Comparison of ENCODE assay signal across 10 cellular contexts in the genomic region with DNA sequence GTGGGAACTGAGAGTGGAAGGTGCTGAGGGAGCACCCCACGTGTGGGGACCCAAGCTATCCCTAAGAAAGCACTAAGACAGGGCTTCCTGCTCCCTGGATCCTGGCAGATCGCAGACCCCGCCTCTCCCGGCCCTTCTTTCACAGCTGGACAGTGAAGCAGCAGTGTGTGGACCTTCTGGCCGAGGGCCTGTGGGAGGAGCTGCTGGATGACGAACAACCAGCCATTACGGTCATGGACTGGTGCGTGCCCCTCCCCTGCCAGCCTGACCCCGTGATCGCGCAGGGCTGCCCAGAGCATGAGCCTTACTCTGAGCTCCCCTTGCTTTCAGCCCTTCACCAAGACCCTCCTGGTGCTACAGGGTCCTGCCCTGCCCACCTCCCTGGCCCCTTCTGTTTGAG. TPM values are rescaled to one million over a fixed set of nuclear protein-coding genes. Genes with fewer than 3 reads are reported as not detected.
DNase-seq lines count a peak whose midpoint lies in the region; ATAC-seq, FAIRE-seq and TF ChIP-seq lines count a peak whose summit lies in the region.
"Had no signal": no experiment of that assay in that cellular context is flagged by ENCODE, and none has a peak within 500 bp of the region (broad histone marks: within the 10 kb centered on the region; RNA-seq: fewer than 3 reads in every experiment).

No MANE protein-coding gene starts in this region.

- no peaks in the 10 kb centered on the region for H3K79me1 ChIP-seq in H1 (ENCODE audit: low read depth, low read length)

- H3K4me1 ChIP-seq in H1 (replicated peaks in 1 of 4; ENCODE audit: control insufficient read depth in 3 of 4, insufficient read depth in 4 of 4, low read length in 3 of 4) (peaks cover 0 to 9% (median 6%) of the 10 kb centered on the region in 4 experiments; a peak in 5 of 7 replicates), left lung (peaks cover 0 to 5% of the 10 kb centered on the region in 2 donors)

- no peak overlapping the region for H2BK15ac ChIP-seq in H1 (ENCODE audit: low read length)

- intact Hi-C loops in left lung (cut with DNase I) = no loop called here

- no peak overlapping the region for H3K23ac ChIP-seq in H1 (ENCODE audit: insufficient read length)

- H2AK5ac ChIP-seq in H1 (ENCODE audit: low read depth, low read length) = no peak overlapping the region

- no peak overlapping the region for H2BK5ac ChIP-seq in H1 (ENCODE audit: low read depth, low read length)

- TF ChIP-seq EP300 in H1 (IDR thresholded peaks at IDR 0.05; ENCODE audit: borderline replicate concordance in 1 of 2, low read depth in 2 of 2, low read length in 2 of 2) = no peak

- TF ChIP-seq CTCF in H1 (IDR thresholded peaks at IDR 0.05; ENCODE audit: control extremely low read depth in 1 of 3, insufficient read depth in 1 of 3, low read depth in 1 of 3, low read length in 3 of 3) (no peak), left lung (IDR thresholded peaks at IDR 0.05) (no peak)

- no peak for FAIRE-seq in H1 (lab: Jason Lieb, UNC)

- H3K9me3 ChIP-seq in H1 (ENCODE audit: insufficient read depth in 2 of 2, low read depth in 1 of 2, low read length in 1 of 2) (no peaks in the 10 kb centered on the region), left lung (no peaks in the 10 kb centered on the region)
- H3K9me3 ChIP-seq: BLaER1 had no signal

- WGBS in H1 (ENCODE audit: extremely low coverage in 1 of 2, insufficient coverage in 1 of 2, insufficient read length in 1 of 2, insufficient replicate concordance in 2 of 2, low coverage in 1 of 2, low lambda C conversion rate in 2 of 2, missing lambda C conversion rate in 1 of 2), 2 experiments = 69% methylated on average over 11 of the region's 11 CpGs; no CpG with 5 or more reads in 1 of the 2 experiments

- H4K8ac ChIP-seq in H1 (ENCODE audit: extremely low read depth, insufficient read depth, low read length) = peak overlapping the region; percentile 63; the same call in 1 of the 2 replicates

- no peak overlapping the region for H2BK20ac ChIP-seq in H1 (ENCODE audit: low read length)

- peaks cover 13 to 33% (median 33%) of the 10 kb centered on the region in 4 experiments for H3K27me3 ChIP-seq in H1 (replicated peaks in 1 of 4; ENCODE audit: control insufficient read depth in 3 of 4, extremely low read depth in 1 of 4, insufficient read depth in 3 of 4, low read length in 3 of 4)
- peaks cover 31 to 100% of the 10 kb centered on the region in 2 donors for H3K27me3 ChIP-seq in left lung

- no peak for TF ChIP-seq POLR2A in H1 (IDR thresholded peaks at IDR 0.05; ENCODE audit: control extremely low read depth in 1 of 2, low read depth in 2 of 2, low read length in 2 of 2)

- H3K4ac ChIP-seq in H1 (replicated peaks; ENCODE audit: insufficient read length, low read depth, low read length) = no peak overlapping the region

- H2BK12ac ChIP-seq in H1 (ENCODE audit: low read depth, low read length) = no peak overlapping the region

- no peak overlapping the region for H3K4me2 ChIP-seq in H1 (ENCODE audit: insufficient read depth in 1 of 2, low read depth in 2 of 2, low read length in 2 of 2)
- H3K4me2 ChIP-seq: BLaER1 had no signal

- no peak overlapping the region for H4K91ac ChIP-seq in H1 (replicated peaks; ENCODE audit: insufficient read length, low read length)

- no peak overlapping the region for H3K9ac ChIP-seq in H1 (replicated peaks in 1 of 4; ENCODE audit: extremely low read depth in 1 of 4, low read depth in 3 of 4, low read length in 3 of 4)
- H3K9ac ChIP-seq: BLaER1 had no signal

- H3K18ac ChIP-seq in H1 (ENCODE audit: extremely low read depth, low read length) = no peak overlapping the region

- H3K79me2 ChIP-seq in H1 (ENCODE audit: control insufficient read depth in 1 of 2, insufficient read depth in 2 of 2, low read length in 2 of 2) = no peaks in the 10 kb centered on the region

- no peak overlapping the region for H4K5ac ChIP-seq in H1 (ENCODE audit: insufficient read length, low read depth, low read length)

- H3K23me2 ChIP-seq in H1 (ENCODE audit: low read depth, low read length) = peaks cover 8% of the 10 kb centered on the region; the same call in 1 of the 2 replicates

- H3K36me3 ChIP-seq in H1 (ENCODE audit: control insufficient read depth in 2 of 4, insufficient read depth in 4 of 4, low read length in 3 of 4) = no peaks in the 10 kb centered on the region
- H3K36me3 ChIP-seq in left lung = no peaks in the 10 kb centered on the region
- H3K36me3 ChIP-seq: BLaER1 had no signal

- no peak overlapping the region for H3K4me3 ChIP-seq in H1 (ENCODE audit: extremely low read depth in 1 of 4, insufficient read depth in 2 of 4, low read depth in 3 of 4, low read length in 4 of 4)
- H3K4me3 ChIP-seq in left lung = no peak overlapping the region
- H3K4me3 ChIP-seq: BLaER1 had no signal

- H3K14ac ChIP-seq in H1 (ENCODE audit: insufficient read length) = no peak overlapping the region

- ATAC-seq in left lung (peak; percentile 41), GM18498 (IDR thresholded peaks at IDR 0.05; ENCODE audit: unreplicated experiment) (no peak)

- TF ChIP-seq RAD21 in H1 (IDR thresholded peaks at IDR 0.05 in 1 of 2, conservative IDR thresholded peaks at IDR 0.05 in 1 of 2; ENCODE audit: low read depth in 2 of 2, low read length in 2 of 2) = no peak

- H3K56ac ChIP-seq in H1 (replicated peaks; ENCODE audit: insufficient read length, low read depth, low read length) = no peak overlapping the region

- CTCF ChIA-PET in H1 (lab: Charles Lee; ENCODE audit: partially characterized antibody) = interaction anchor here (0.6 to 7.1 kb wide), 13 partner anchors 12 to 129 kb away, joined by 3 to 53 read pairs (median 4); no protein-coding TSS in a partner anchor

- DNase-seq in AG08395 (ENCODE audit: low spot score) = peak; percentile 78
- peak; percentile 54 for DNase-seq in NCI-H146 treated with DMSO at 0.1 percent for 48 hours (lab: John Stamatoyannopoulos, UW; ENCODE audit: unreplicated experiment)
- no peak for DNase-seq in H1 (ENCODE audit: low read depth in 1 of 2, low spot score in 2 of 2)
- no peak for DNase-seq in left lung
- DNase-seq in stimulated activated CD4-positive, alpha-beta T cell treated with anti-CD3 and anti-CD28 coated beads, Interleukin-2, amount 100 ng/mL, for 24 hours = no peak
- DNase-seq in NOMO-1 treated with DMSO at 0.1 percent for 48 hours (lab: John Stamatoyannopoulos, UW; ENCODE audit: unreplicated experiment) = no peak
- no peak for DNase-seq in T-helper 9 cell
- DNase-seq: KG1 had no signal

- H3K27ac ChIP-seq in H1 (ENCODE audit: low read depth, low read length) (no peak overlapping the region), left lung (no peak overlapping the region)
- H3K27ac ChIP-seq: BLaER1 had no signal

- H2AFZ ChIP-seq in H1 (ENCODE audit: low read length) = no peak overlapping the region; the same call in 1 of the 2 replicates

- H2BK120ac ChIP-seq in H1 (replicated peaks; ENCODE audit: low read depth, low read length) = no peak overlapping the region

- POLR2A ChIA-PET in H1 (lab: Charles Lee; ENCODE audit: partially characterized antibody) = no interaction called here

- peaks cover 0 to 2% of the 10 kb centered on the region in 2 experiments for H4K20me1 ChIP-seq in H1 (replicated peaks in 1 of 2; ENCODE audit: control insufficient read depth in 1 of 2, insufficient read depth in 2 of 2, low read length in 2 of 2)
- H4K20me1 ChIP-seq: BLaER1 had no signal

TF ChIP-seq in H1, 55 proteins besides CTCF, POLR2A, EP300 and RAD21 (continues in another document):
- no peak for TF ChIP-seq CHD1 (IDR thresholded peaks at IDR 0.05; ENCODE audit: low read depth, low read length)

RNA-seq across cellular contexts. Expression of a gene that starts 2.3 kb away (rescaled TPM):
- total RNA-seq in H1 (2021; fragmentation: NEBNext Ultra II Directional; extraction: Animal tissue kit (Norgen Biotek cat#: 25700)) = 2.8 and 3.2 TPM in 2 replicates
- 7.9 and 11.2 TPM in 2 replicates for polyA plus RNA-seq in H1 (2011; rRNA removed)
- 3.8 TPM for polyA plus RNA-seq in H1 (2011; cell fraction: cytosol; rRNA removed)
- 3.1 TPM for polyA plus RNA-seq in H1 (2011; cell fraction: nucleus; rRNA removed)
- 1.9 to 4.0 TPM (median 2.6 TPM) in 4 replicates for polyA plus RNA-seq in H1 (2012, experiment 1 of 2)
- polyA plus RNA-seq in H1 (2012, experiment 2 of 2) = 2.5 TPM
- 2.1 TPM for polyA plus RNA-seq in H1 (2013, experiment 1 of 2)
- 2.4 TPM for polyA plus RNA-seq in H1 (2013, experiment 2 of 2)
- 1.7 and 3.1 TPM in 2 replicates for polyA minus RNA-seq in H1 (2011; rRNA and poly(A)+ RNA removed)
- 2.6 TPM for polyA minus RNA-seq in H1 (2011; cell fraction: cytosol; rRNA and poly(A)+ RNA removed)
- polyA minus RNA-seq in H1 (2011; cell fraction: nucleus; rRNA and poly(A)+ RNA removed) = 1.00 TPM
- total RNA-seq in left lung = not detected

RNA-seq across cellular contexts. Expression of a gene that starts 5.0 kb away (rescaled TPM):
- total RNA-seq in H1 (2021; fragmentation: NEBNext Ultra II Directional; extraction: Animal tissue kit (Norgen Biotek cat#: 25700)) = not detected in 2 replicates
- polyA plus RNA-seq in H1 (2011; rRNA removed) = not detected in 2 replicates
- polyA plus RNA-seq in H1 (2011; cell fraction: cytosol; rRNA removed) = not detected
- not detected for polyA plus RNA-seq in H1 (2011; cell fraction: nucleus; rRNA removed)
- not detected in 4 replicates for polyA plus RNA-seq in H1 (2012, experiment 1 of 2)
- not detected for polyA plus RNA-seq in H1 (2012, experiment 2 of 2)
- not detected for polyA plus RNA-seq in H1 (2013, experiment 1 of 2)
- not detected for polyA plus RNA-seq in H1 (2013, experiment 2 of 2)
- polyA minus RNA-seq in H1 (2011; rRNA and poly(A)+ RNA removed) = not detected in 2 replicates
- not detected for polyA minus RNA-seq in H1 (2011; cell fraction: cytosol; rRNA and poly(A)+ RNA removed)
- polyA minus RNA-seq in H1 (2011; cell fraction: nucleus; rRNA and poly(A)+ RNA removed) = not detected
- not detected for total RNA-seq in left lung

RNA-seq across cellular contexts. Expression of a gene that starts 45.8 kb away (rescaled TPM):
- total RNA-seq in H1 (2021; fragmentation: NEBNext Ultra II Directional; extraction: Animal tissue kit (Norgen Biotek cat#: 25700)) = not detected in 2 replicates
- 0.11 TPM in 1 of 2 replicates, not detected in the other for polyA plus RNA-seq in H1 (2011; rRNA removed)
- not detected for polyA plus RNA-seq in H1 (2011; cell fraction: cytosol; rRNA removed)
- polyA plus RNA-seq in H1 (2011; cell fraction: nucleus; rRNA removed) = not detected
- polyA plus RNA-seq in H1 (2012, experiment 1 of 2) = not detected in 4 replicates
- not detected for polyA plus RNA-seq in H1 (2012, experiment 2 of 2)
- not detected for polyA plus RNA-seq in H1 (2013, experiment 1 of 2)
- polyA plus RNA-seq in H1 (2013, experiment 2 of 2) = not detected
- not detected in 2 replicates for polyA minus RNA-seq in H1 (2011; rRNA and poly(A)+ RNA removed)
- polyA minus RNA-seq in H1 (2011; cell fraction: cytosol; rRNA and poly(A)+ RNA removed) = not detected
- not detected for polyA minus RNA-seq in H1 (2011; cell fraction: nucleus; rRNA and poly(A)+ RNA removed)
- not detected for total RNA-seq in left lung

RNA-seq across cellular contexts. Expression of a gene that starts 49.6 kb away (rescaled TPM):
- not detected in 2 replicates for total RNA-seq in H1 (2021; fragmentation: NEBNext Ultra II Directional; extraction: Animal tissue kit (Norgen Biotek cat#: 25700))
- polyA plus RNA-seq in H1 (2011; rRNA removed) = not detected in 2 replicates
- 0.06 TPM for polyA plus RNA-seq in H1 (2011; cell fraction: cytosol; rRNA removed)
- 0.10 TPM for polyA plus RNA-seq in H1 (2011; cell fraction: nucleus; rRNA removed)
- not detected in 4 replicates for polyA plus RNA-seq in H1 (2012, experiment 1 of 2)
- not detected for polyA plus RNA-seq in H1 (2012, experiment 2 of 2)
- polyA plus RNA-seq in H1 (2013, experiment 1 of 2) = 0.04 TPM
- not detected for polyA plus RNA-seq in H1 (2013, experiment 2 of 2)
- polyA minus RNA-seq in H1 (2011; rRNA and poly(A)+ RNA removed) = not detected in 2 replicates
- polyA minus RNA-seq in H1 (2011; cell fraction: cytosol; rRNA and poly(A)+ RNA removed) = not detected
- not detected for polyA minus RNA-seq in H1 (2011; cell fraction: nucleus; rRNA and poly(A)+ RNA removed)
- not detected for total RNA-seq in left lung

Comparison
In these comparisons a context has a peak if more than half of its experiments do, and no peak if none do; other contexts are left out.
1. DNase-seq: peak in AG08395 (single experiment) and NCI-H146 treated with DMSO at 0.1 percent for 48 hours (single experiment); none in H1 (0 of 2), left lung (0 of 2), stimulated activated CD4-positive, alpha-beta T cell treated with anti-CD3 and anti-CD28 coated beads, Interleukin-2, amount 100 ng/mL, for 24 hours (0 of 2), NOMO-1 treated with DMSO at 0.1 percent for 48 hours (single experiment) and T-helper 9 cell (single experiment).